21 cellular contexts compared by ENCODE assay signal in the genomic region with DNA sequence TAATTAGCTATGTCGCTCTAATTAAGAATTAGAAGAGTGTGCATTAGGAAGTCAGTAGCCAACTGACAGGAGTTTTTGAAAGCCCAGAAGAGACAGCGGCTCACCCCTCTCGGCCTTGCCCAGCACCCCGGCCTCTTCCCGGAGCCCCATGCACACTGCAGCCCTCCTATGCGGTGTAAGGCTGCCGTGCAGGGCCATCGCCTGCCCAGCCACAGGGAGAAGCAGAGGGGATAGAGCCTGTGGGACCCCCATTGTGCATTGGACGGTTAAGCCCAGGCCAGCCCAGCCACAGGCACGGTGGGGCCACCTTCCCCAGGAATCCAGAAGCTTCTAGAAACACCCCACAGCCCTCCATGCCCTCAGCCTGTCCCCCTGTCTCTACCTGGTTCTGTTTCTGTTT.
DNase-seq lines count a peak whose midpoint lies in the region; ATAC-seq and TF ChIP-seq lines count a peak whose summit lies in the region.
"Had no signal": no experiment of that assay in that cellular context is flagged by ENCODE, and none has a peak within 500 bp of the region (broad histone marks: within the 10 kb centered on the region; RNA-seq: fewer than 3 reads in every experiment).

No MANE protein-coding gene starts in this region.

- no peak overlapping the region for H2BK5ac ChIP-seq in neuronal stem cell (ENCODE audit: low read length)

- no peak overlapping the region for H3K27ac Mint-ChIP-seq in activated CD4-positive, alpha-beta T cell treated with anti-CD3 and anti-CD28 coated beads, Interleukin-2, amount 10 ng/mL, durations not matched to agents 24 days and 14 days
- peak overlapping the region in 3 of 5 experiments; percentile 22 to 55 (median 35) for H3K27ac Mint-ChIP-seq in brain
- H3K27ac Mint-ChIP-seq: B cell; CD4-positive, CD25-positive, alpha-beta regulatory T cell; CD8-positive, alpha-beta T cell had no signal

- H3K4me1 Mint-ChIP-seq in activated CD4-positive, alpha-beta T cell treated with anti-CD3 and anti-CD28 coated beads, Interleukin-2, amount 10 ng/mL, durations not matched to agents 24 days and 14 days: no peaks in the 10 kb centered on the region
- peaks cover 57% of the 10 kb centered on the region for H3K4me1 Mint-ChIP-seq in brain
- H3K4me1 Mint-ChIP-seq: B cell; CD4-positive, CD25-positive, alpha-beta regulatory T cell had no signal

- H3K4me2 ChIP-seq in neuronal stem cell (ENCODE audit: insufficient read depth, low read length, poor library complexity, severe bottlenecking): no peak overlapping the region
- H3K4me2 ChIP-seq: BLaER1 had no signal

- H2BK15ac ChIP-seq in neuronal stem cell (ENCODE audit: low read length): no peak overlapping the region

- H3K4ac ChIP-seq in neuronal stem cell (ENCODE audit: low read length): no peak overlapping the region

- no peaks in the 10 kb centered on the region for H3K36me3 Mint-ChIP-seq in activated CD4-positive, alpha-beta T cell treated with anti-CD3 and anti-CD28 coated beads, Interleukin-2, amount 10 ng/mL, durations not matched to agents 24 days and 14 days (ENCODE audit: low read depth)
- no peaks in the 10 kb centered on the region for H3K36me3 Mint-ChIP-seq in brain
- H3K36me3 Mint-ChIP-seq: CD4-positive, CD25-positive, alpha-beta regulatory T cell; CD8-positive, alpha-beta T cell had no signal

- no peak overlapping the region for H2BK12ac ChIP-seq in neuronal stem cell (ENCODE audit: low read length)

- no peak overlapping the region for H4K8ac ChIP-seq in neuronal stem cell (ENCODE audit: low read depth, low read length)

- no peak overlapping the region for H3K23ac ChIP-seq in neuronal stem cell (ENCODE audit: low read depth, low read length, poor library complexity)

- DNase-seq in activated CD4-positive, alpha-beta T cell treated with anti-CD3 and anti-CD28 coated beads, Interleukin-2, amount 10 ng/mL, durations not matched to agents 24 days and 14 days: peak; percentile 36
- no peak for DNase-seq in activated CD4-positive, alpha-beta T cell treated with anti-CD3 and anti-CD28 coated beads for 4 hours
- no peak for DNase-seq in neuronal stem cell (ENCODE audit: low spot score)
- DNase-seq in activated T-cell treated with anti-CD3 and anti-CD28 coated beads, Interleukin-2, amount 50 U/mL, for 48 hours: no peak
- no peak for DNase-seq in NOMO-1 treated with dmso at 0.1 percent for 144 hours (lab: John Stamatoyannopoulos, UW; ENCODE audit: unreplicated experiment)
- DNase-seq: Caco-2; CD4-positive, CD25-positive, alpha-beta regulatory T cell; CD8-positive, alpha-beta T cell; DMS153; DND-41; GDM1; H9 had no signal

- peaks cover 0 to 16% of the 10 kb centered on the region in 2 donors for H3K4me1 ChIP-seq in neuronal stem cell (ENCODE audit: control insufficient read depth in 2 of 2, insufficient read depth in 1 of 2, low read depth in 1 of 2, low read length in 2 of 2)
- H3K4me1 ChIP-seq: Caco-2 had no signal

- no peaks in the 10 kb centered on the region for H3K9me3 Mint-ChIP-seq in activated CD4-positive, alpha-beta T cell treated with anti-CD3 and anti-CD28 coated beads, Interleukin-2, amount 10 ng/mL, durations not matched to agents 24 days and 14 days
- H3K9me3 Mint-ChIP-seq in brain: no peaks in the 10 kb centered on the region
- H3K9me3 Mint-ChIP-seq: CD8-positive, alpha-beta T cell; H9 had no signal

- peak overlapping the region; percentile 60 for H2AK5ac ChIP-seq in neuronal stem cell (ENCODE audit: low read depth, low read length)

- no peak overlapping the region for H3K9ac ChIP-seq in neuronal stem cell (ENCODE audit: low read depth, low read length, poor library complexity)
- H3K9ac ChIP-seq: BLaER1 had no signal

- no peak for TF ChIP-seq CTCF in brain (conservative IDR thresholded peaks at IDR 0.05)

- H3K27me3 ChIP-seq in neuronal stem cell (ENCODE audit: control insufficient read depth in 3 of 3, insufficient read depth in 3 of 3, low read depth in 1 of 3, low read length in 3 of 3): peaks cover 0 to 5% (median 0%) of the 10 kb centered on the region in 3 experiments
- H3K27me3 ChIP-seq: BLaER1 had no signal

- ATAC-seq in HG02973 (IDR thresholded peaks at IDR 0.05; ENCODE audit: unreplicated experiment) (no peak), GM19035 (IDR thresholded peaks at IDR 0.05; ENCODE audit: unreplicated experiment) (no peak)
- ATAC-seq: CD8-positive, alpha-beta T cell; GM12878; HCT116 had no signal

- intact Hi-C loops in activated CD4-positive, alpha-beta T cell treated with anti-CD3 and anti-CD28 coated beads, Interleukin-2, amount 10 ng/mL, durations not matched to agents 24 days and 14 days (cut with micrococcal nuclease): no loop called here

- no peaks in the 10 kb centered on the region for H3K36me3 ChIP-seq in neuronal stem cell (replicated peaks in 1 of 2; ENCODE audit: control insufficient read depth in 2 of 2, insufficient read depth in 2 of 2, low read length in 2 of 2)
- H3K36me3 ChIP-seq: BLaER1 had no signal

- H3K9me3 ChIP-seq in neuronal stem cell (replicated peaks in 1 of 2; ENCODE audit: control insufficient read depth in 2 of 2, insufficient read depth in 1 of 2, low read depth in 1 of 2, low read length in 2 of 2): no peaks in the 10 kb centered on the region
- H3K9me3 ChIP-seq: BLaER1, Caco-2 had no signal

- H2AFZ ChIP-seq in neuronal stem cell (ENCODE audit: low read length): no peak overlapping the region

- no peak overlapping the region for H4K91ac ChIP-seq in neuronal stem cell (ENCODE audit: low read depth, low read length, poor library complexity)

- no peak overlapping the region for H3K4me3 Mint-ChIP-seq in activated CD4-positive, alpha-beta T cell treated with anti-CD3 and anti-CD28 coated beads, Interleukin-2, amount 10 ng/mL, durations not matched to agents 24 days and 14 days
- H3K4me3 Mint-ChIP-seq in brain: peak overlapping the region in 2 of 5 experiments; percentile 2 to 81
- H3K4me3 Mint-ChIP-seq: B cell; CD4-positive, CD25-positive, alpha-beta regulatory T cell; CD8-positive, alpha-beta T cell; H9 had no signal

- H3K14ac ChIP-seq in neuronal stem cell (ENCODE audit: low read length): no peak overlapping the region

- H3K18ac ChIP-seq in neuronal stem cell (ENCODE audit: low read length): peak overlapping the region; percentile 83

- H3K4me3 ChIP-seq in neuronal stem cell (ENCODE audit: low read length in 2 of 2): no peak overlapping the region
- H3K4me3 ChIP-seq: BLaER1, GM12878 had no signal

- H2BK120ac ChIP-seq in neuronal stem cell (ENCODE audit: low read depth, low read length): no peak overlapping the region

- WGBS in neuronal stem cell (ENCODE audit: extremely low coverage in 2 of 2, insufficient read length in 2 of 2, insufficient replicate concordance in 1 of 2), 2 donors: no CpG with 5 or more reads among the region's 10 CpGs

- no peak overlapping the region for H3K27ac ChIP-seq in neuronal stem cell (replicated peaks; ENCODE audit: low read length)
- H3K27ac ChIP-seq: 22Rv1, BLaER1, C4-2B had no signal

- no peaks in the 10 kb centered on the region for H3K27me3 Mint-ChIP-seq in activated CD4-positive, alpha-beta T cell treated with anti-CD3 and anti-CD28 coated beads, Interleukin-2, amount 10 ng/mL, durations not matched to agents 24 days and 14 days
- peaks cover 38% of the 10 kb centered on the region for H3K27me3 Mint-ChIP-seq in brain
- H3K27me3 Mint-ChIP-seq: B cell had no signal

- H3K79me1 ChIP-seq in neuronal stem cell (ENCODE audit: low read depth, low read length): no peaks in the 10 kb centered on the region
